ENCODE assay signal across 3 cellular contexts in genomic region chr17:59870482-59870881, GRCh38.
TF ChIP-seq lines count a peak whose summit lies in the region.

No MANE protein-coding gene starts in this region.

TF ChIP-seq in SK-N-SH, 30 proteins besides CTCF, POLR2A, EP300 and RAD21:
- TF ChIP-seq GATA2 (CRISPR knock-in tag; IDR thresholded peaks at IDR 0.05) = peak; percentile 28; the same call in 1 of the 2 replicates
- no peak for TF ChIP-seq MAX (IDR thresholded peaks at IDR 0.05; ENCODE audit: low read depth)

TF ChIP-seq in SK-N-SH treated with all-trans-retinoic acid at 6 μM for 48 hours, 23 proteins besides CTCF, POLR2A, EP300 and RAD21:
- no peak for TF ChIP-seq ZFP3 (CRISPR knock-in tag; IDR thresholded peaks at IDR 0.05)
- no peak for TF ChIP-seq PPARA (CRISPR knock-in tag; IDR thresholded peaks at IDR 0.05; ENCODE audit: borderline replicate concordance)
- TF ChIP-seq POU6F1 (CRISPR knock-in tag; IDR thresholded peaks at IDR 0.05; ENCODE audit: borderline replicate concordance, low read depth) = no peak
- TF ChIP-seq TCF4 (CRISPR knock-in tag; IDR thresholded peaks at IDR 0.05; ENCODE audit: borderline replicate concordance) = no peak
- TF ChIP-seq CSDC2 (CRISPR knock-in tag; IDR thresholded peaks at IDR 0.05) = no peak
- no peak for TF ChIP-seq ESRRG (CRISPR knock-in tag; IDR thresholded peaks at IDR 0.05)
- TF ChIP-seq CSRNP3 (CRISPR knock-in tag; IDR thresholded peaks at IDR 0.05) = no peak
- TF ChIP-seq CREB5 (CRISPR knock-in tag; IDR thresholded peaks at IDR 0.05; ENCODE audit: low read depth) = no peak
- TF ChIP-seq ARNTL (CRISPR knock-in tag; IDR thresholded peaks at IDR 0.05; ENCODE audit: borderline replicate concordance, low read depth) = no peak

TF ChIP-seq in GM12878, 131 proteins besides CTCF, POLR2A, EP300 and RAD21:
- TF ChIP-seq E2F4 (IDR thresholded peaks at IDR 0.05; ENCODE audit: low read depth, low read length) (no peak), TAF1 (IDR thresholded peaks at IDR 0.05; ENCODE audit: borderline replicate concordance, low read depth, low read length) (no peak), NFXL1 (IDR thresholded peaks at IDR 0.05; ENCODE audit: borderline replicate concordance) (peak; percentile 61), POLR2AphosphoS5 (IDR thresholded peaks at IDR 0.05; ENCODE audit: low read length) (no peak), ETV6 (conservative IDR thresholded peaks at IDR 0.05 in 1 of 2, IDR thresholded peaks at IDR 0.05 in 1 of 2; ENCODE audit: borderline replicate concordance in 1 of 2, low read depth in 1 of 2) (peak in 1 of 2 experiments; percentile 44; a peak in 1 of 4 replicates)
